Comparison of ENCODE assay signal across 2 cellular contexts in genomic region chr5:133913413-133914155, GRCh38.
TF ChIP-seq lines count a peak whose summit lies in the region.

No MANE protein-coding gene starts in this region.

TF ChIP-seq in K562, 482 proteins besides CTCF, POLR2A, EP300 and RAD21:
- TF ChIP-seq ESRRA (IDR thresholded peaks at IDR 0.05; ENCODE audit: borderline replicate concordance, low read depth) (0 out of 2 replicates have a peak, but pooled peaks have one; percentile 53), RBBP5 (IDR thresholded peaks at IDR 0.05; ENCODE audit: borderline replicate concordance, insufficient read depth, low read length, poor library complexity, severe bottlenecking) (no peak), ZNF696 (CRISPR knock-in tag; conservative IDR thresholded peaks at IDR 0.05) (no peak), FOXJ3 (CRISPR knock-in tag; IDR thresholded peaks at IDR 0.05) (no peak), MEIS2 (IDR thresholded peaks at IDR 0.05; ENCODE audit: partially characterized antibody) (no peak), FOXJ2 (tag; IDR thresholded peaks at IDR 0.05) (no peak), MXI1 (IDR thresholded peaks at IDR 0.05; ENCODE audit: low read depth, low read length) (no peak), NFXL1 (CRISPR knock-in tag; IDR thresholded peaks at IDR 0.05) (no peak), MTF1 (CRISPR knock-in tag; IDR thresholded peaks at IDR 0.05; ENCODE audit: borderline replicate concordance) (no peak), NFE2 (IDR thresholded peaks at IDR 0.05; ENCODE audit: low read depth) (no peak), DPF2 (IDR thresholded peaks at IDR 0.05) (no peak), HDGF (IDR thresholded peaks at IDR 0.05) (no peak), RBM25 (IDR thresholded peaks at IDR 0.05; ENCODE audit: low read depth, low read length, severe bottlenecking) (peak; percentile 19)

TF ChIP-seq in HepG2, 621 proteins besides CTCF, POLR2A, EP300 and RAD21:
- TF ChIP-seq ZNF615 (CRISPR knock-in tag; IDR thresholded peaks at IDR 0.05; ENCODE audit: borderline replicate concordance) (no peak), ZNF629 (CRISPR knock-in tag; conservative IDR thresholded peaks at IDR 0.05) (0 out of 2 replicates have a peak, but pooled peaks have one; percentile 9)
